ENCODE assay signal across 1 cellular context in the genomic region with DNA sequence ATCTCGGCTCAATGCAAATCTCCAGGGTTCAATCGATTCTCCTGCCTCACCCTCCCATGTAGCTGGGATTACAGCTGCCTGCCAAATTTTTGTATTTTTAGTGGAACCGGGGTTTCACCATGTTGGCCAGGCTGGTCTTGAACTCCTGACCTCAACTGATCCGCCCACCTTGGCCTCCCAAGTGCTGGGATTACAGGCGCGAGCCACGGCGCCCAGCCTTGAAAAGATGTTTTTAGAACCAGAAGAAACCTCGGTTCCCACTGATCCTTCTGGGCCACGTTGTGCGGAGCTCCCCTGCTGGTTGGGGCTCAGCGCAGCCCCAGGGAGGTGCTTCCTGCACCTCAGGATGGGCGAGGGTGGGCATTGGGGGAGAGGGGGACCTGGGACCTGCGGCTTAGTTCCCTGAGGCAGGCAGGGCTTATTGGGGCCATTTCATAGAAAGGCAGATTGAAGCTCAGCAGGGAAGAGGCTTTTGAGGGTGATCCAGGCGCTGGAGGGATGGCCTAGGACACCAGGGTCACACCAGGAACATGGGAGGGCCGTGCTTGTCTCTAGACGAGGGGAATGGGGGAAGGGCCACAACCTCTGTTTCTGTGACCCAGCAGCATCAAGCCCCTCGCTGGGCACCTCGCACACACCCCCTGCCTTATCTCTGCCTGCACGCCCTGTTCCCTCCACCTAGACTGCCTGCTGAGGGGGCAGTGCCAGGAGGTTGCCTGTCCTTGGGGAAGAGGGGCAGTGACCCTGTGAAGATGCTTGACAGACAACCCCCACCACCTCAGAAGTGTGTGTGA.
TF ChIP-seq lines count a peak whose summit lies in the region.

No MANE protein-coding gene starts in this region.

TF ChIP-seq in K562, 482 proteins besides CTCF, POLR2A, EP300 and RAD21:
- no peak for TF ChIP-seq ZNF41 (CRISPR knock-in tag; conservative IDR thresholded peaks at IDR 0.05)
- no peak for TF ChIP-seq CCNT2 (IDR thresholded peaks at IDR 0.05; ENCODE audit: borderline replicate concordance, extremely low read depth, insufficient read length, low read depth, low read length)
- TF ChIP-seq, protein P1, sequence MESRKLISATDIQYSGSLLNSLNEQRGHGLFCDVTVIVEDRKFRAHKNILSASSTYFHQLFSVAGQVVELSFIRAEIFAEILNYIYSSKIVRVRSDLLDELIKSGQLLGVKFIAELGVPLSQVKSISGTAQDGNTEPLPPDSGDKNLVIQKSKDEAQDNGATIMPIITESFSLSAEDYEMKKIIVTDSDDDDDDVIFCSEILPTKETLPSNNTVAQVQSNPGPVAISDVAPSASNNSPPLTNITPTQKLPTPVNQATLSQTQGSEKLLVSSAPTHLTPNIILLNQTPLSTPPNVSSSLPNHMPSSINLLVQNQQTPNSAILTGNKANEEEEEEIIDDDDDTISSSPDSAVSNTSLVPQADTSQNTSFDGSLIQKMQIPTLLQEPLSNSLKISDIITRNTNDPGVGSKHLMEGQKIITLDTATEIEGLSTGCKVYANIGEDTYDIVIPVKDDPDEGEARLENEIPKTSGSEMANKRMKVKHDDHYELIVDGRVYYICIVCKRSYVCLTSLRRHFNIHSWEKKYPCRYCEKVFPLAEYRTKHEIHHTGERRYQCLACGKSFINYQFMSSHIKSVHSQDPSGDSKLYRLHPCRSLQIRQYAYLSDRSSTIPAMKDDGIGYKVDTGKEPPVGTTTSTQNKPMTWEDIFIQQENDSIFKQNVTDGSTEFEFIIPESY (CRISPR knock-in tag; IDR thresholded peaks at IDR 0.05), result peak; percentile 73
- TF ChIP-seq ZNF518B (CRISPR knock-in tag; IDR thresholded peaks at IDR 0.05), result no peak
- peak; percentile 29; the same call in 1 of the 2 replicates for TF ChIP-seq POLR2G (IDR thresholded peaks at IDR 0.05; ENCODE audit: low read depth, low read length)
- TF ChIP-seq SIN3A (IDR thresholded peaks at IDR 0.05; ENCODE audit: borderline replicate concordance in 2 of 2, control insufficient read depth in 1 of 2, low read depth in 2 of 2, low read length in 2 of 2), result no peak
- TF ChIP-seq, protein P2, sequence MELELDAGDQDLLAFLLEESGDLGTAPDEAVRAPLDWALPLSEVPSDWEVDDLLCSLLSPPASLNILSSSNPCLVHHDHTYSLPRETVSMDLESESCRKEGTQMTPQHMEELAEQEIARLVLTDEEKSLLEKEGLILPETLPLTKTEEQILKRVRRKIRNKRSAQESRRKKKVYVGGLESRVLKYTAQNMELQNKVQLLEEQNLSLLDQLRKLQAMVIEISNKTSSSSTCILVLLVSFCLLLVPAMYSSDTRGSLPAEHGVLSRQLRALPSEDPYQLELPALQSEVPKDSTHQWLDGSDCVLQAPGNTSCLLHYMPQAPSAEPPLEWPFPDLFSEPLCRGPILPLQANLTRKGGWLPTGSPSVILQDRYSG (tag; conservative IDR thresholded peaks at IDR 0.05; ENCODE audit: low read depth), result no peak
- no peak for TF ChIP-seq ATF7 (IDR thresholded peaks at IDR 0.05)
- TF ChIP-seq SFPQ (IDR thresholded peaks at IDR 0.05; ENCODE audit: low read depth, low read length), result no peak
- no peak for TF ChIP-seq BRCA1 (IDR thresholded peaks at IDR 0.05)
- no peak for TF ChIP-seq BRCA1 (CRISPR knock-in tag; IDR thresholded peaks at IDR 0.05)
- TF ChIP-seq TCF3 (CRISPR knock-in tag; IDR thresholded peaks at IDR 0.05), result no peak
- no peak for TF ChIP-seq MTA1 (IDR thresholded peaks at IDR 0.05; ENCODE audit: borderline replicate concordance)
- no peak for TF ChIP-seq NFIC (IDR thresholded peaks at IDR 0.05)
- TF ChIP-seq IRF2 (CRISPR knock-in tag; IDR thresholded peaks at IDR 0.05), result no peak
- TF ChIP-seq FOXK1 (CRISPR knock-in tag; IDR thresholded peaks at IDR 0.05; ENCODE audit: borderline replicate concordance), result no peak
- TF ChIP-seq CHD4 (IDR thresholded peaks at IDR 0.05; ENCODE audit: insufficient read depth, insufficient replicate concordance, low read depth, low read length, poor library complexity, severe bottlenecking), result no peak
- no peak for TF ChIP-seq HDAC1 (IDR thresholded peaks at IDR 0.05)
- no peak for TF ChIP-seq HNRNPUL1 (IDR thresholded peaks at IDR 0.05; ENCODE audit: low read length)
